In the genomic region with DNA sequence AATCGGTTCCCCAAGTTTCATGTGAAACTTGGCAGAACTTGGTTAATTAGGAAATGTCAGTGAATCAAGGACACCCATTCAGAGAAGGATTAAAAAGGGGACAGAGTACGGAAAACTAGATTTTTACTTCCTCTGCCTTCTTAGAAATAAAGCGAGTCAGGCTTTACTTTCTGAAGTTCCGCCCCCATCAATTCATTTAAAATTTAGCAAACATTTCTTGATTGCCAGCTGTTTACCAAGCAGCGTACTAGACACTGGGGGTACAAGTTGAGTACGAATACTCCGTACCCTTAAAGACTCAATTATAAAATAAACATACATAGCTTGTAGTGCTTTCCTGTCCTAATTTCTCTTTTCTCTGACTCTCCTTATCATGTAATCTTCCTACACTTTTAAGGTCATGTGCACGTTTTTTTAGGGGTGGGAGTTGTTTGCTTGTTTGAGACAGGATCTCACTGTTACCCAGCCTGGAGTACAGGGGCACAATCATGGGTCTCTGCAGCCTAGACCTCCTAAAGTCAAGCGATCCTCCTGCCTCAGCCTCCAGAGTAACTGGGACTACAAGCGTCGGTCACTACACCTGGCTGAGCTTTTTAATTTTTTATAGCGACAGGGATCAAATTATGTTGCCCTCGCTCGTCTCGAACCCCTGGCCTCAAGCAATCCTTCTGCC, we compare ENCODE assay signal across 8 cellular contexts. TPM values are rescaled to one million over a fixed set of nuclear protein-coding genes. Genes with fewer than 3 reads are reported as not detected.
DNase-seq lines count a peak whose midpoint lies in the region; ATAC-seq, FAIRE-seq and TF ChIP-seq lines count a peak whose summit lies in the region.

No MANE protein-coding gene starts in this region.

- peaks cover 14% of the 10 kb centered on the region for H3K27me3 Mint-ChIP-seq in activated CD8-positive, alpha-beta memory T cell treated with anti-CD3 and anti-CD28 coated beads, Interleukin-2, amount 10 ng/mL, durations not matched to agents 7 days and 5 days
- no peaks in the 10 kb centered on the region for H3K27me3 Mint-ChIP-seq in activated T-helper 17 cell treated with anti-CD3 and anti-CD28 coated beads, Interleukin-2, amount 50 U/mL, for 72 hours

- H3K9ac ChIP-seq in kidney (ENCODE audit: low read length in 2 of 2): peak overlapping the region in 1 of 2 donors; percentile 51

- H3K4me3 ChIP-seq in kidney (ENCODE audit: low read length in 2 of 2) (peak overlapping the region; percentile 49 to 61), suprapubic skin (peak overlapping the region; percentile 96)

- H3K27me3 ChIP-seq in suprapubic skin: no peaks in the 10 kb centered on the region

- intact Hi-C loops in kidney (cut with DNase I): no loop called here

- peak overlapping the region; percentile 28 for H3K27ac Mint-ChIP-seq in activated CD8-positive, alpha-beta memory T cell treated with anti-CD3 and anti-CD28 coated beads, Interleukin-2, amount 10 ng/mL, durations not matched to agents 7 days and 5 days
- peak overlapping the region; percentile 98 for H3K27ac Mint-ChIP-seq in activated T-helper 17 cell treated with anti-CD3 and anti-CD28 coated beads, Interleukin-2, amount 50 U/mL, for 72 hours

- H3K36me3 ChIP-seq in kidney (ENCODE audit: control insufficient read depth in 1 of 2, insufficient read depth in 2 of 2, low read length in 2 of 2): no peaks in the 10 kb centered on the region
- H3K36me3 ChIP-seq in suprapubic skin: no peaks in the 10 kb centered on the region

- no peaks in the 10 kb centered on the region for H3K9me3 Mint-ChIP-seq in activated CD8-positive, alpha-beta memory T cell treated with anti-CD3 and anti-CD28 coated beads, Interleukin-2, amount 10 ng/mL, durations not matched to agents 7 days and 5 days (ENCODE audit: low read depth)
- H3K9me3 Mint-ChIP-seq in activated T-helper 17 cell treated with anti-CD3 and anti-CD28 coated beads, Interleukin-2, amount 50 U/mL, for 72 hours: no peaks in the 10 kb centered on the region

- peak overlapping the region; percentile 84 for H3K4me3 Mint-ChIP-seq in activated CD8-positive, alpha-beta memory T cell treated with anti-CD3 and anti-CD28 coated beads, Interleukin-2, amount 10 ng/mL, durations not matched to agents 7 days and 5 days
- peak overlapping the region; percentile 97 for H3K4me3 Mint-ChIP-seq in activated T-helper 17 cell treated with anti-CD3 and anti-CD28 coated beads, Interleukin-2, amount 50 U/mL, for 72 hours

- no peak for DNase-seq in activated CD8-positive, alpha-beta memory T cell treated with anti-CD3 and anti-CD28 coated beads, Interleukin-2, amount 10 ng/mL, durations not matched to agents 7 days and 5 days
- no peak for DNase-seq in activated CD8-positive, alpha-beta memory T cell treated with anti-CD3 and anti-CD28 coated beads, Interleukin-2, amount 50 U/mL, for 48 hours
- DNase-seq in kidney (no peak), suprapubic skin (ENCODE audit: low spot score in 2 of 2) (no peak), NCI-H1436 treated with DMSO at 0.1 percent for 48 hours (lab: John Stamatoyannopoulos, UW) (no peak)

- no peak for ATAC-seq in activated CD8-positive, alpha-beta memory T cell treated with anti-CD3 and anti-CD28 coated beads, Interleukin-2, amount 10 ng/mL, durations not matched to agents 7 days and 5 days
- ATAC-seq in activated T-helper 17 cell treated with anti-CD3 and anti-CD28 coated beads, Interleukin-2, amount 50 U/mL, for 72 hours (replicated peaks): no peak
- no peak for ATAC-seq in GM18505 (IDR thresholded peaks at IDR 0.05; ENCODE audit: unreplicated experiment)
- ATAC-seq in GM21390 (IDR thresholded peaks at IDR 0.05; ENCODE audit: unreplicated experiment): no peak

- H3K4me1 Mint-ChIP-seq in activated CD8-positive, alpha-beta memory T cell treated with anti-CD3 and anti-CD28 coated beads, Interleukin-2, amount 10 ng/mL, durations not matched to agents 7 days and 5 days: peaks cover 30% of the 10 kb centered on the region
- peaks cover 15% of the 10 kb centered on the region for H3K4me1 Mint-ChIP-seq in activated T-helper 17 cell treated with anti-CD3 and anti-CD28 coated beads, Interleukin-2, amount 50 U/mL, for 72 hours

- H3K4me1 ChIP-seq in kidney (ENCODE audit: control insufficient read depth in 1 of 2, insufficient read depth in 1 of 2, low read depth in 1 of 2, low read length in 2 of 2) (peaks cover 5 to 16% of the 10 kb centered on the region in 2 donors), suprapubic skin (peaks cover 31% of the 10 kb centered on the region)

- TF ChIP-seq EP300 in suprapubic skin (IDR thresholded peaks at IDR 0.05): no peak

- no peak overlapping the region for H3K27ac ChIP-seq in kidney (ENCODE audit: low read depth in 2 of 2, low read length in 2 of 2)
- no peak overlapping the region for H3K27ac ChIP-seq in suprapubic skin

- H3K36me3 Mint-ChIP-seq in activated CD8-positive, alpha-beta memory T cell treated with anti-CD3 and anti-CD28 coated beads, Interleukin-2, amount 10 ng/mL, durations not matched to agents 7 days and 5 days: peaks cover 6% of the 10 kb centered on the region
- peaks cover 32% of the 10 kb centered on the region for H3K36me3 Mint-ChIP-seq in activated T-helper 17 cell treated with anti-CD3 and anti-CD28 coated beads, Interleukin-2, amount 50 U/mL, for 72 hours (ENCODE audit: low read depth)

- WGBS in suprapubic skin: 58% methylated on average over 15 of the region's 15 CpGs

- TF ChIP-seq POLR2A in suprapubic skin (IDR thresholded peaks at IDR 0.05) (no peak), GM18505 (IDR thresholded peaks at IDR 0.05; ENCODE audit: borderline replicate concordance, extremely low read depth, insufficient read depth, insufficient read length) (no peak)

- CTCF ChIA-PET in activated CD8-positive, alpha-beta memory T cell treated with anti-CD3 and anti-CD28 coated beads, Interleukin-2, amount 10 ng/mL, durations not matched to agents 7 days and 5 days (lab: Charles Lee): interaction anchor here (0.6 to 3.8 kb wide), 16 partner anchors 9 to 527 kb away, joined by 3 to 28 read pairs (median 5); partner anchors contain the start of gene YME1L1

- TF ChIP-seq CTCF in kidney (IDR thresholded peaks at IDR 0.05; ENCODE audit: borderline replicate concordance, extremely low read depth, insufficient read depth) (no peak), suprapubic skin (IDR thresholded peaks at IDR 0.05) (peak in 1 of 2 donors; percentile 20)

- no peaks in the 10 kb centered on the region for H3K9me3 ChIP-seq in kidney (ENCODE audit: control insufficient read depth in 1 of 2, low read length in 2 of 2)
- H3K9me3 ChIP-seq in suprapubic skin: no peaks in the 10 kb centered on the region

- no peak for FAIRE-seq in kidney (lab: Jason Lieb, UNC)

RNA-seq across cellular contexts. Expression of gene ABI1, which starts 0.7 kb away (rescaled TPM):
- 10 to 100 TPM; 55.1 to 55.4 TPM for total RNA-seq in activated CD8-positive, alpha-beta memory T cell treated with anti-CD3 and anti-CD28 coated beads, Interleukin-2, amount 10 ng/mL, durations not matched to agents 7 days and 5 days
- 10 to 100 TPM; 51.5 to 74.9 TPM for total RNA-seq in activated T-helper 17 cell treated with anti-CD3 and anti-CD28 coated beads, Interleukin-2, amount 50 U/mL, for 72 hours
- total RNA-seq in kidney (54.1 TPM), suprapubic skin (10 to 100 TPM; 62.9 to 78.8 (median 71.8) TPM)
- 25.7 TPM for polyA plus RNA-seq in kidney (ENCODE audit: insufficient read depth, low read depth, low replicate concordance)
